1 cellular context compared by ENCODE assay signal in the genomic region with DNA sequence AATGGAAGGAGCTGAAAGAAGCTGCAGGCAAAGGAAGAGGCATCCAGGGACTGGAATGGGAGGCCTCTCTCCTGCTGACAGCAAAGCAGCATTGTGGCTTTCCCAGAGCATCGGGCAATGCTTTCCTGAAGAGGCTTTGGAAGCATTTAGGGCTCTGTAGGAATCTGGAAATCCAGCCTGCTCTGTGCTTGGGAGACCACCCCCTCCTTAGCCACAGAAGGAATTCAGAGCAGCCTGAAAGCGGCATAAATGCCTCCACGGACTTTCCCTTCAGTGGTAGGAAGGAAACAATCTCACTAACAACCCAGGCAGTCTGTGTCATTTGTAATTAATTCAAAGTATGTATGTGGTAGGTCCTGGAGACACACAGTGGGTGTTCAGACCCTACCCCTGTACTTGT.
TF ChIP-seq lines count a peak whose summit lies in the region.

No MANE protein-coding gene starts in this region.

TF ChIP-seq in endothelial cell of umbilical vein, 7 proteins besides CTCF, POLR2A, EP300 and RAD21:
- no peak for TF ChIP-seq JUN (IDR thresholded peaks at IDR 0.05; ENCODE audit: borderline replicate concordance, insufficient read depth, insufficient read length, low read depth)
